In genomic region chr10:94402204-94403033, GRCh38 we compare ENCODE assay signal across 1 cellular context.
TF ChIP-seq lines count a peak whose summit lies in the region.

TSS of gene TBC1D12 (plus strand) at chr10:94402541. CDS start at chr10:94402614, 73 bp downstream.

TF ChIP-seq in SK-N-SH, 30 proteins besides CTCF, POLR2A, EP300 and RAD21 (continued from another document):
- TF ChIP-seq REST (IDR thresholded peaks at IDR 0.05; ENCODE audit: low read depth, low read length) (no peak), MAX (IDR thresholded peaks at IDR 0.05; ENCODE audit: low read depth) (peak; percentile 86), ZBTB33 (IDR thresholded peaks at IDR 0.05; ENCODE audit: borderline replicate concordance, low read depth) (peak; percentile 70; the same call in 1 of the 2 replicates), TCF12 (IDR thresholded peaks at IDR 0.05) (peak; percentile 46; the same call in 1 of the 2 replicates), TAF1 (IDR thresholded peaks at IDR 0.05; ENCODE audit: borderline replicate concordance, low read depth, low read length) (peak; percentile 63; the same call in 1 of the 2 replicates), ELF1 (IDR thresholded peaks at IDR 0.05) (peak; percentile 30; the same call in 1 of the 2 replicates)
